ENCODE assay signal across 15 cellular contexts in the genomic region with DNA sequence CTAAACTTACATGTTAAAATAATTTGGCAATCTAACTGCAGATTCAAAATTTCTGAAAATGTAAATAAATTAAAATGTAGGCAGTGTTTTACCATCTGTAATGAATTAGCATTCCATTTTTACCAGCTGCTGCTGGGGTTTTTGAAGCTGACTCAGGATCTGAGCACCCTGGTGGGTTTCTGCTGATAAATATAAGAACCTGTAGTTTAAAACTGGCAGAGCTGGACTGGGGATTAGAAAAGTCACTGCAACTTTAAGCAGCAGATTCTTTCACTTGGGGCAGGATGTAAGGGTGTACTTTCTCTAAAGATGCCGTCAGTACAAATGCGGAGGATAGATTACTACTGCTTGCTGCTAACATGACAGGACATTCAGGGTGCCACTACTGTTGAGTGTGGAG.
DNase-seq lines count a peak whose midpoint lies in the region; ATAC-seq, FAIRE-seq and TF ChIP-seq lines count a peak whose summit lies in the region.
"Had no signal": no experiment of that assay in that cellular context is flagged by ENCODE, and none has a peak within 500 bp of the region (broad histone marks: within the 10 kb centered on the region; RNA-seq: fewer than 3 reads in every experiment).

No MANE protein-coding gene starts in this region.

- peak overlapping the region in 1 of 2 donors; percentile 7 for H3K9ac ChIP-seq in kidney (ENCODE audit: low read length in 2 of 2)

- no peak overlapping the region for H3K27ac ChIP-seq in HEK293 (ENCODE audit: extremely low read depth, low read depth, low read length)
- no peak overlapping the region for H3K27ac ChIP-seq in tibial nerve
- peak overlapping the region in 1 of 2 donors; percentile 1 for H3K27ac ChIP-seq in kidney (ENCODE audit: low read depth in 2 of 2, low read length in 2 of 2)
- H3K27ac ChIP-seq: left ventricle myocardium inferior, RWPE1 had no signal

- peaks cover 14% of the 10 kb centered on the region for H3K4me1 ChIP-seq in HEK293 (ENCODE audit: control insufficient read depth, insufficient read depth, low read length)
- H3K4me1 ChIP-seq in tibial nerve: no peaks in the 10 kb centered on the region
- peaks cover 3 to 27% of the 10 kb centered on the region in 2 donors for H3K4me1 ChIP-seq in kidney (ENCODE audit: control insufficient read depth in 1 of 2, insufficient read depth in 1 of 2, low read depth in 1 of 2, low read length in 2 of 2)
- H3K4me1 ChIP-seq: left ventricle myocardium inferior had no signal

- FAIRE-seq in kidney (lab: Jason Lieb, UNC): no peak

- H3K9me3 ChIP-seq in HEK293 (ENCODE audit: control insufficient read depth, insufficient read depth, low read depth, low read length) (no peaks in the 10 kb centered on the region), tibial nerve (no peaks in the 10 kb centered on the region), kidney (ENCODE audit: control insufficient read depth in 1 of 2, low read length in 2 of 2) (no peaks in the 10 kb centered on the region)
- H3K9me3 ChIP-seq: left ventricle myocardium inferior had no signal

- ATAC-seq in HG02759 (IDR thresholded peaks at IDR 0.05; ENCODE audit: unreplicated experiment): no peak
- no peak for ATAC-seq in HG03045 (IDR thresholded peaks at IDR 0.05; ENCODE audit: unreplicated experiment)
- ATAC-seq: esophagus mucosa had no signal

- TF ChIP-seq CTCF in HEK293 (tag by site-specific recombination; IDR thresholded peaks at IDR 0.05) (no peak), astrocyte of the cerebellum (IDR thresholded peaks at IDR 0.05; ENCODE audit: low read depth, low read length, missing control alignments) (no peak), tibial nerve (IDR thresholded peaks at IDR 0.05) (no peak), kidney (IDR thresholded peaks at IDR 0.05; ENCODE audit: borderline replicate concordance, extremely low read depth, insufficient read depth) (no peak)

- no peak for TF ChIP-seq EP300 in tibial nerve (IDR thresholded peaks at IDR 0.05)

- POLR2A ChIA-PET in HEK293 (lab: Yijun Ruan, JAX): interaction anchor here (0.7 to 2.2 kb wide), 3 partner anchors 713 to 718 kb away, joined by 3 to 12 read pairs (median 6); partner anchors contain the start of gene SOX4

- TF ChIP-seq POLR2A in tibial nerve (IDR thresholded peaks at IDR 0.05): no peak

- no peaks in the 10 kb centered on the region for H3K27me3 ChIP-seq in tibial nerve

- DNase-seq in AG08396 (ENCODE audit: low spot score) (peak; percentile 55), astrocyte of the cerebellum (ENCODE audit: low read depth) (peak; percentile 68), left kidney (ENCODE audit: low read depth, low spot score) (peak; percentile 32), tibial nerve (ENCODE audit: low spot score in 2 of 2) (no peak), kidney (no peak)
- DNase-seq: activated CD4-positive, alpha-beta T cell treated with anti-CD3 and anti-CD28 coated beads for 4 hours; activated naive CD4-positive, alpha-beta T cell; CD8-positive, alpha-beta memory T cell; left ventricle myocardium inferior; NCI-H1048 had no signal

- no peak overlapping the region for H3K4me3 ChIP-seq in HEK293 (ENCODE audit: low read depth, low read length)
- H3K4me3 ChIP-seq in astrocyte of the cerebellum (ENCODE audit: low read depth, low read length): no peak overlapping the region
- no peak overlapping the region for H3K4me3 ChIP-seq in tibial nerve
- H3K4me3 ChIP-seq in kidney (ENCODE audit: low read length in 2 of 2): peak overlapping the region in 1 of 2 donors; percentile 32
- H3K4me3 ChIP-seq: left ventricle myocardium inferior had no signal

- WGBS in tibial nerve, 2 donors: 76 to 82% methylated on average over 2 of the region's 2 CpGs

- no peaks in the 10 kb centered on the region for H3K36me3 ChIP-seq in HEK293 (ENCODE audit: control insufficient read depth in 2 of 2, insufficient read depth in 1 of 2, low read length in 2 of 2)
- no peaks in the 10 kb centered on the region for H3K36me3 ChIP-seq in tibial nerve
- H3K36me3 ChIP-seq in kidney (ENCODE audit: control insufficient read depth in 1 of 2, insufficient read depth in 2 of 2, low read length in 2 of 2): no peaks in the 10 kb centered on the region
- H3K36me3 ChIP-seq: left ventricle myocardium inferior had no signal

- intact Hi-C loops in kidney (cut with DNase I): no loop called here

- in situ Hi-C loops in astrocyte of the cerebellum (cut with HindIII; ENCODE audit: low sequenced_read_pairs): no loop called here

- CTCF ChIA-PET in HEK293 (lab: Yijun Ruan, JAX): interaction anchor here (0.6 to 2.8 kb wide), 8 partner anchors 158 to 717 kb away, joined by 3 to 14 read pairs (median 3); partner anchors contain the start of gene SOX4

TF ChIP-seq in HEK293, 187 proteins besides CTCF, POLR2A, EP300 and RAD21:
- TF ChIP-seq ZNF529 (tag by site-specific recombination; IDR thresholded peaks at IDR 0.05; ENCODE audit: insufficient replicate concordance): no peak
- TF ChIP-seq ZNF274 (IDR thresholded peaks at IDR 0.05; ENCODE audit: low read length): no peak
- no peak for TF ChIP-seq ZNF274 (tag by site-specific recombination; IDR thresholded peaks at IDR 0.05; ENCODE audit: borderline replicate concordance)
- TF ChIP-seq ZNF138 (tag by site-specific recombination; IDR thresholded peaks at IDR 0.05; ENCODE audit: borderline replicate concordance): no peak
- TF ChIP-seq ZNF560 (tag by site-specific recombination; IDR thresholded peaks at IDR 0.05; ENCODE audit: borderline replicate concordance): no peak
- no peak for TF ChIP-seq ZNF777 (tag by site-specific recombination; IDR thresholded peaks at IDR 0.05; ENCODE audit: borderline replicate concordance)
- peak; percentile 36 for TF ChIP-seq PRDM6 (tag by site-specific recombination; IDR thresholded peaks at IDR 0.05)
- TF ChIP-seq ZNF561 (tag by site-specific recombination; IDR thresholded peaks at IDR 0.05; ENCODE audit: borderline replicate concordance): no peak
- no peak for TF ChIP-seq ZSCAN16 (tag by site-specific recombination; IDR thresholded peaks at IDR 0.05)

Comparison
In these comparisons a context has a peak if more than half of its experiments do, and no peak if none do; other contexts are left out.
1. DNase-seq: peak in AG08396 (single experiment), astrocyte of the cerebellum (single experiment) and left kidney (single experiment); none in tibial nerve (0 of 2) and kidney (single experiment).